Comparison of ENCODE assay signal across 10 cellular contexts in genomic region chr1:226989081-226989747, GRCh38. TPM values are rescaled to one million over a fixed set of nuclear protein-coding genes. Genes with fewer than 3 reads are reported as not detected.
DNase-seq lines count a peak whose midpoint lies in the region; ATAC-seq and TF ChIP-seq lines count a peak whose summit lies in the region.
"Had no signal": no experiment of that assay in that cellular context is flagged by ENCODE, and none has a peak within 500 bp of the region (broad histone marks: within the 10 kb centered on the region; RNA-seq: fewer than 3 reads in every experiment).

No MANE protein-coding gene starts in this region.

- H3K9ac ChIP-seq in colonic mucosa (ENCODE audit: low read depth in 2 of 2, low read length in 2 of 2) = peak overlapping the region; percentile 7 to 76

- H3K4me1 ChIP-seq in heart right ventricle = peaks cover 13 to 89% (median 53%) of the 10 kb centered on the region in 9 donors
- H3K4me1 ChIP-seq in colonic mucosa = peaks cover 16% of the 10 kb centered on the region

- H3K27me3 Mint-ChIP-seq in natural killer cell treated with Interleukin-12 subunit alpha and Interleukin-12 subunit beta and Interleukin-15 and Interleukin-18, amount 100 ng/mL, for 72 hours = no peaks in the 10 kb centered on the region

- intact Hi-C loops in heart right ventricle (cut with DNase I) (loop anchor here in 1 of 10 donors (5.0 kb wide), 1 partner anchor 77 kb away; no protein-coding TSS in a partner anchor), Right ventricle myocardium superior (cut with DNase I) (no loop called here), colonic mucosa (cut with DNase I) (loop anchor here (5.0 kb wide), 1 partner anchor 42 kb away; no protein-coding TSS in a partner anchor)

- H3K27ac ChIP-seq in heart right ventricle = peak overlapping the region in 8 of 10 donors; percentile 33 to 75 (median 56)
- peak overlapping the region; percentile 87 for H3K27ac ChIP-seq in colonic mucosa

- H3K4me3 Mint-ChIP-seq in natural killer cell treated with Interleukin-12 subunit alpha and Interleukin-12 subunit beta and Interleukin-15 and Interleukin-18, amount 100 ng/mL, for 72 hours = peak overlapping the region; percentile 85
- H3K4me3 Mint-ChIP-seq: neural crest cell had no signal

- no peak for DNase-seq in heart right ventricle
- DNase-seq in Right ventricle myocardium superior = no peak
- peak; percentile 56 for DNase-seq in colonic mucosa
- no peak for DNase-seq in natural killer cell treated with Interleukin-12 subunit alpha and Interleukin-12 subunit beta and Interleukin-15 and Interleukin-18, amount 100 ng/mL, for 72 hours (ENCODE audit: low spot score)
- DNase-seq in HEK293T (ENCODE audit: extremely low spot score) = no peak
- DNase-seq: Calu3 had no signal

- H3K27ac Mint-ChIP-seq in natural killer cell treated with Interleukin-12 subunit alpha and Interleukin-12 subunit beta and Interleukin-15 and Interleukin-18, amount 100 ng/mL, for 72 hours = peak overlapping the region; percentile 84 to 87

- H3K36me3 ChIP-seq in heart right ventricle = peaks cover 0 to 64% (median 0%) of the 10 kb centered on the region in 9 donors
- H3K36me3 ChIP-seq in colonic mucosa = peaks cover 7% of the 10 kb centered on the region

- peaks cover 14 to 17% of the 10 kb centered on the region in 2 donors for H3K4me1 Mint-ChIP-seq in natural killer cell treated with Interleukin-12 subunit alpha and Interleukin-12 subunit beta and Interleukin-15 and Interleukin-18, amount 100 ng/mL, for 72 hours (ENCODE audit: low read depth in 2 of 2)

- CTCF ChIA-PET in HEK293T (lab: Yijun Ruan, JAX) = no interaction called here

- no peak for ATAC-seq in heart right ventricle
- no peak for ATAC-seq in Right ventricle myocardium superior (ENCODE audit: poor library complexity)
- no peak for ATAC-seq in natural killer cell treated with Interleukin-12 subunit alpha and Interleukin-12 subunit beta and Interleukin-15 and Interleukin-18, amount 100 ng/mL, for 72 hours
- ATAC-seq in GM21737 (IDR thresholded peaks at IDR 0.05; ENCODE audit: unreplicated experiment) = no peak
- no peak for ATAC-seq in HG03175 (IDR thresholded peaks at IDR 0.05; ENCODE audit: unreplicated experiment)
- ATAC-seq in HG03460 (IDR thresholded peaks at IDR 0.05; ENCODE audit: unreplicated experiment) = no peak

- H3K27me3 ChIP-seq in heart right ventricle (no peaks in the 10 kb centered on the region), colonic mucosa (no peaks in the 10 kb centered on the region)

- no peaks in the 10 kb centered on the region for H3K9me3 Mint-ChIP-seq in natural killer cell treated with Interleukin-12 subunit alpha and Interleukin-12 subunit beta and Interleukin-15 and Interleukin-18, amount 100 ng/mL, for 72 hours
- H3K9me3 Mint-ChIP-seq: neural crest cell had no signal

- H3K4me3 ChIP-seq in heart right ventricle (no peak overlapping the region), colonic mucosa (no peak overlapping the region)

- POLR2A ChIA-PET in HEK293T (lab: Yijun Ruan, JAX) = interaction anchor here (1.1 kb wide), 1 partner anchor 50 kb away, joined by 3 read pairs; no protein-coding TSS in a partner anchor

- TF ChIP-seq CTCF in heart right ventricle (IDR thresholded peaks at IDR 0.05) = no peak
- no peak for TF ChIP-seq CTCF in colonic mucosa (IDR thresholded peaks at IDR 0.05)

- H3K36me3 Mint-ChIP-seq in natural killer cell treated with Interleukin-12 subunit alpha and Interleukin-12 subunit beta and Interleukin-15 and Interleukin-18, amount 100 ng/mL, for 72 hours = no peaks in the 10 kb centered on the region

- 59 to 63% methylated on average over 11 of the region's 11 CpGs for WGBS in heart right ventricle, 2 donors

- H3K9me3 ChIP-seq in heart right ventricle (no peaks in the 10 kb centered on the region), colonic mucosa (no peaks in the 10 kb centered on the region)

TF ChIP-seq in HEK293T, 16 proteins besides CTCF, POLR2A, EP300 and RAD21:
- no peak for TF ChIP-seq FOXM1 (IDR thresholded peaks at IDR 0.05; ENCODE audit: borderline replicate concordance)
- no peak for TF ChIP-seq CTBP1 (IDR thresholded peaks at IDR 0.05; ENCODE audit: borderline replicate concordance)
- TF ChIP-seq NFRKB (IDR thresholded peaks at IDR 0.05) = no peak
- no peak for TF ChIP-seq BHLHE40 (IDR thresholded peaks at IDR 0.05; ENCODE audit: borderline replicate concordance)
- TF ChIP-seq FOXK2 (IDR thresholded peaks at IDR 0.05) = no peak
- TF ChIP-seq SUZ12 (IDR thresholded peaks at IDR 0.05) = no peak
- no peak for TF ChIP-seq PKNOX1 (IDR thresholded peaks at IDR 0.05)
- no peak for TF ChIP-seq L3MBTL2 (conservative IDR thresholded peaks at IDR 0.05)
- TF ChIP-seq ARNT (IDR thresholded peaks at IDR 0.05) = no peak
- TF ChIP-seq TARDBP (IDR thresholded peaks at IDR 0.05) = no peak
- TF ChIP-seq HDGF (IDR thresholded peaks at IDR 0.05; ENCODE audit: borderline replicate concordance) = no peak
- no peak for TF ChIP-seq FOXA1 (IDR thresholded peaks at IDR 0.05)
TF ChIP-seq in HEK293T: peak in this region for 0.

RNA-seq across cellular contexts. Expression of gene COQ8A, which starts 49.1 kb away (rescaled TPM):
- 100 to 1,000 TPM; 167 to 495 (median 266) TPM for total RNA-seq in heart right ventricle
- 100 to 1,000 TPM; 136 to 242 TPM for polyA plus RNA-seq in heart right ventricle
- total RNA-seq in Right ventricle myocardium superior = 393 TPM
- 10 to 100 TPM; 56.3 to 58.1 TPM for total RNA-seq in colonic mucosa
- 10 to 100 TPM; 12.3 to 28.4 TPM for total RNA-seq in natural killer cell treated with Interleukin-12 subunit alpha and Interleukin-12 subunit beta and Interleukin-15 and Interleukin-18, amount 100 ng/mL, for 72 hours
